In the genomic region with DNA sequence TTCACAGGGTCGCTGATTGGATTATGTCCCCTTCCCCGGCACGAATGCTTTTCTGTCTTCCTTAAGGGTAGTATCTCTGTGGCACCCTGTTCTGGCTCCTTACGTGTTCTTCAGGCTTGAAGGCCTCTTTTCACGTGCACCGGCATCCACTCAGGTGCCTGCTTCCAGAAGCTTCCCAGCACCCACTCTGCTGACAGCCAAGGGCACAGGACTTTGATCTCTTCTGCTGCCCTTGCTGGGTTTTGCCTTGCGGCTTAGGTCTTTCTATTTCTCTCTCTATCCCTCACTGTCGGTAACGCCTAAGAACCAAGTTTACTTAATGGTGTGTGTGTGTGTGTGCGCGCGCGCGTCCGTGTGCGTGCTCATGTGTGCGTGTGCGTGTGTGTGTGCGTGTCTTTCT, we compare ENCODE assay signal across 18 cellular contexts. TPM values are rescaled to one million over a fixed set of nuclear protein-coding genes. Genes with fewer than 3 reads are reported as not detected.
"Had no signal": no experiment of that assay in that cellular context is flagged by ENCODE, and none has a peak within 500 bp of the region (broad histone marks: within the 10 kb centered on the region; RNA-seq: fewer than 3 reads in every experiment).

No MANE protein-coding gene starts in this region.

RNA-seq across cellular contexts. Expression of a gene that starts 14.7 kb away (rescaled TPM):
- total RNA-seq: activated CD4-positive, alpha-beta memory T cell treated with anti-CD3 and anti-CD28 coated beads for 36 hours; activated CD4-positive, alpha-beta T cell treated with anti-CD3 and anti-CD28 coated beads for 36 hours; activated CD4-positive, alpha-beta T cell treated with anti-CD3 and anti-CD28 coated beads, Interleukin-2, amount 10 ng/mL, durations not matched to agents 24 days and 14 days; activated CD8-positive, alpha-beta memory T cell treated with anti-CD3 and anti-CD28 coated beads for 36 hours; activated CD8-positive, alpha-beta memory T cell treated with anti-CD3 and anti-CD28 coated beads, Interleukin-2, amount 10 ng/mL, durations not matched to agents 7 days and 5 days; activated CD8-positive, alpha-beta T cell treated with anti-CD3 and anti-CD28 coated beads, Interleukin-2, amount 10 ng/mL, durations not matched to agents 7 days and 5 days; activated naive CD4-positive, alpha-beta T cell treated with anti-CD3 and anti-CD28 coated beads for 36 hours; activated naive CD8-positive, alpha-beta T cell treated with anti-CD3 and anti-CD28 coated beads for 36 hours; activated T-helper 1 cell treated with anti-CD3 and anti-CD28 coated beads, Interleukin-12 subunit alpha, Interleukin-12 subunit beta, Interleukin-2, Interleukin-4 antibody, amounts not matched to agents 30 ng/mL and 10 ng/mL and 1 ng/mL, durations not matched to agents 14 hours and 24 hours and 36 hours; activated T-helper 2 cell treated with anti-CD3 and anti-CD28 coated beads, Interferon-gamma antibody, Interleukin-2, Interleukin-4, amounts not matched to agents 10 μg/mL and 5 μg/mL and 100 μg/mL, durations not matched to agents 14 hours and 24 hours and 36 hours; adrenal gland; aorta; body of pancreas; chondrocyte; dermis blood vessel endothelial cell; fibroblast of lung; fibroblast of villous mesenchyme; gastroesophageal sphincter had no signal
- polyA plus RNA-seq: adrenal gland, aorta, fibroblast of lung had no signal
